10 cellular contexts compared by ENCODE assay signal in the genomic region with DNA sequence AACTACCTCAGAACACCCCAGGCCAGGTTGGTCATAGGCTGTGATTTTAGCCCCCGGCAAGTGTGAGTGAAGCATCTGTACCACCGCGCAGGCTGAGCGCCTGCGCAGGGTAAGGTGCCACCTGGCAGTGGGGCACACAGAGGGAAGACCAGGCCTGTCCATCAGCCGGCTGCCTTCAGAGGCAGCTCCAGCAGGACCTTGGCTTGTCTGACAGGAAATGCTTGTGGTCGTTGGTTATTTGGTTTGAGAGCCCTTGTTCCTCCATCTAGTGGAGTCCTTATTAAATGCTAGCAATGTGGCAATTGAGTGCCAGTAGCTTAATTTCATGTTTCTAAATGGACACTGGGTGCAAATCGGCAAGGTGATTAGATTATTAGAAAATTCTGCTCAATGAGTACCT. TPM values are rescaled to one million over a fixed set of nuclear protein-coding genes. Genes with fewer than 3 reads are reported as not detected.
DNase-seq lines count a peak whose midpoint lies in the region; ATAC-seq and TF ChIP-seq lines count a peak whose summit lies in the region.
"Had no signal": no experiment of that assay in that cellular context is flagged by ENCODE, and none has a peak within 500 bp of the region (broad histone marks: within the 10 kb centered on the region; RNA-seq: fewer than 3 reads in every experiment).

No MANE protein-coding gene starts in this region.

- H3K9me3 ChIP-seq in MG63 (no peaks in the 10 kb centered on the region), smooth muscle cell (replicated peaks; ENCODE audit: low read depth) (no peaks in the 10 kb centered on the region), uterus (no peaks in the 10 kb centered on the region)
- H3K9me3 ChIP-seq: Peyer's patch, thoracic aorta had no signal

- H3K27ac ChIP-seq in smooth muscle cell (ENCODE audit: low read depth) (peak overlapping the region; percentile 46), uterus (no peak overlapping the region)

- H2AFZ ChIP-seq in smooth muscle cell (ENCODE audit: low read depth): no peak overlapping the region

- TF ChIP-seq POLR2A in uterus (IDR thresholded peaks at IDR 0.05): no peak

- H3K36me3 ChIP-seq in MG63 (peaks cover 6% of the 10 kb centered on the region), smooth muscle cell (ENCODE audit: low read depth) (no peaks in the 10 kb centered on the region), uterus (no peaks in the 10 kb centered on the region)
- H3K36me3 ChIP-seq: thoracic aorta had no signal

- H3K4me1 ChIP-seq in smooth muscle cell (ENCODE audit: low read depth) (peaks cover 8% of the 10 kb centered on the region), uterus (no peaks in the 10 kb centered on the region)

- ATAC-seq in GM19324 (IDR thresholded peaks at IDR 0.05; ENCODE audit: low FRiP score, unreplicated experiment): no peak

- H3K4me3 ChIP-seq in MG63: no peak overlapping the region
- H3K4me3 ChIP-seq in smooth muscle cell: no peak overlapping the region
- H3K4me3 ChIP-seq in uterus: no peak overlapping the region
- H3K4me3 ChIP-seq: Peyer's patch, thoracic aorta had no signal

- peaks cover 73% of the 10 kb centered on the region for H3K79me2 ChIP-seq in smooth muscle cell (ENCODE audit: low read depth)

- H3K9ac ChIP-seq in smooth muscle cell (ENCODE audit: low read depth): no peak overlapping the region

- WGBS in smooth muscle cell (ENCODE audit: low lambda C conversion rate): 73% methylated on average over 8 of the region's 8 CpGs

- H3K27me3 ChIP-seq in MG63: no peaks in the 10 kb centered on the region
- H3K27me3 ChIP-seq in smooth muscle cell (ENCODE audit: low read depth): no peaks in the 10 kb centered on the region
- no peaks in the 10 kb centered on the region for H3K27me3 ChIP-seq in uterus
- H3K27me3 ChIP-seq: Peyer's patch had no signal

- DNase-seq in SIG-M5 treated with dmso at 0.1 percent for 504 hours (lab: John Stamatoyannopoulos, UW; ENCODE audit: unreplicated experiment) (peak; percentile 24), SIG-M5 (lab: John Stamatoyannopoulos, UW) (no peak), MG63 (peak; percentile 41), cerebellar cortex (ENCODE audit: low spot score) (peak; percentile 52), smooth muscle cell (lab: John Stamatoyannopoulos, UW; ENCODE audit: unreplicated experiment) (no peak), uterus (no peak), T-helper 9 cell (no peak)

- H3F3A ChIP-seq in smooth muscle cell (ENCODE audit: low read depth): peaks cover 24% of the 10 kb centered on the region

- peak overlapping the region; percentile 54 for H3K4me2 ChIP-seq in smooth muscle cell

- TF ChIP-seq CTCF in smooth muscle cell (IDR thresholded peaks at IDR 0.05; ENCODE audit: borderline replicate concordance, insufficient read depth, poor library complexity, severe bottlenecking) (no peak), uterus (IDR thresholded peaks at IDR 0.05) (no peak)

- intact Hi-C loops in uterus (cut with DNase I; ENCODE audit: low total_unique reads): no loop called here

- H4K20me1 ChIP-seq in smooth muscle cell (ENCODE audit: low read depth): peaks cover 95% of the 10 kb centered on the region

RNA-seq across cellular contexts. Expression of a gene that starts 27.5 kb away (rescaled TPM):
- 8.0 and 9.6 TPM in 2 replicates for total RNA-seq in MG63 (2014; rRNA removed; shearing (Covaris generic); ENCODE audit: low replicate concordance)
- 19.9 and 27.5 TPM in 2 replicates for total RNA-seq in smooth muscle cell
- polyA plus RNA-seq in smooth muscle cell: 24.9 and 31.8 TPM in 2 replicates
- total RNA-seq in uterus: 100 to 1,000 TPM in 1 of 4 donors, 10 to 100 TPM in 3; 16.2 to 850 (median 60.1) TPM

RNA-seq across cellular contexts. Expression of a gene that starts 39.8 kb away (rescaled TPM):
- total RNA-seq in MG63 (2014; rRNA removed; shearing (Covaris generic); ENCODE audit: low replicate concordance): 34.1 and 45.4 TPM in 2 replicates
- total RNA-seq in smooth muscle cell (48.7 and 53.3 TPM in 2 replicates), uterus (10 to 100 TPM; 40.2 to 61.7 (median 53.2) TPM)
- polyA plus RNA-seq in smooth muscle cell: 28.2 and 35.2 TPM in 2 replicates

RNA-seq across cellular contexts. Expression of a gene that starts 44.4 kb away (rescaled TPM):
- total RNA-seq in MG63 (2014; rRNA removed; shearing (Covaris generic); ENCODE audit: low replicate concordance): not detected in 2 replicates
- not detected in 2 replicates for total RNA-seq in smooth muscle cell
- polyA plus RNA-seq in smooth muscle cell: 0.59 TPM in 1 of 2 replicates, not detected in the other
- total RNA-seq in uterus: not detected
- total RNA-seq: thoracic aorta had no signal

Comparison
In these comparisons a context has a peak if more than half of its experiments do, and no peak if none do; other contexts are left out.
1. DNase-seq: peak in SIG-M5 treated with dmso at 0.1 percent for 504 hours (single experiment), MG63 (single experiment) and cerebellar cortex (single experiment); none in SIG-M5 (single experiment), smooth muscle cell (single experiment), uterus (0 of 2) and T-helper 9 cell (single experiment).